In the genomic region with DNA sequence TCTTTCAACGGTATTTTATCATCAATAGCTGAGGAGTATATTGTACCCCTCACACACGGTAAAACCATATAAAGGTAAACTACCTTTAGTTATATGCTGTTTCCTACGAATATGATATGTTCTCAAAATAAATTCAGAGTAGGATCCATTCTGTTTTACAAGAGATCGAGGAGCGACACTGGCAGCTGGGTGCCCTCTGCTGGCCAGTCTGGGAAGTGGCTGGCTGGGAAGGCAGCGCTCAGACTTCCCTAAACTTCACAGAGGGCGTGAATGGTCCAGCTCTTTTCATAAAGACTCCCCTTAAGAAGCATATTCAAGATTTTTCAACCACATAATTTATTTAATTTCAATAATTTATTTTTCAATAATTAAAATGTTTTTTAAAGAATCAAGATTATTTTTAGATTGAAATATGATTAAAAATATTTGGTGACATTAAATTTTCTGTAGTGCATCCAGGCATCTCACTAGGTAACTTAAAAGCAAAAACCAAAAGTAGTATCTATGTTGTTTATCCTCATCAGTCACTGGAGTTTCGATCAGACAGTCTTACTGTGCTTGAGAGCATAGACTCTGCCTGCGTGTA, we compare ENCODE assay signal across 8 cellular contexts.
DNase-seq lines count a peak whose midpoint lies in the region; ATAC-seq, FAIRE-seq and TF ChIP-seq lines count a peak whose summit lies in the region.

No MANE protein-coding gene starts in this region.

- TF ChIP-seq EP300 in A549 (IDR thresholded peaks at IDR 0.05) = no peak

- H3K4me1 Mint-ChIP-seq in activated CD4-positive, alpha-beta T cell treated with anti-CD3 and anti-CD28 coated beads, Interleukin-2, amount 10 ng/mL, durations not matched to agents 7 days and 5 days = peaks cover 4% of the 10 kb centered on the region
- H3K4me1 Mint-ChIP-seq in memory B cell = peaks cover 3% of the 10 kb centered on the region

- H3K27me3 Mint-ChIP-seq in activated CD4-positive, alpha-beta T cell treated with anti-CD3 and anti-CD28 coated beads, Interleukin-2, amount 10 ng/mL, durations not matched to agents 7 days and 5 days = peaks cover 43% of the 10 kb centered on the region
- H3K27me3 Mint-ChIP-seq in memory B cell = peaks cover 21% of the 10 kb centered on the region

- peak; percentile 64 to 75; a peak in 4 of 5 replicates for TF ChIP-seq RAD21 in A549 (conservative IDR thresholded peaks at IDR 0.05 in 1 of 2, IDR thresholded peaks at IDR 0.05 in 1 of 2)

- H3K9me3 Mint-ChIP-seq in activated CD4-positive, alpha-beta T cell treated with anti-CD3 and anti-CD28 coated beads, Interleukin-2, amount 10 ng/mL, durations not matched to agents 7 days and 5 days = no peaks in the 10 kb centered on the region
- H3K9me3 Mint-ChIP-seq in memory B cell = no peaks in the 10 kb centered on the region

- POLR2A ChIA-PET in A549 (lab: Yijun Ruan, JAX) = no interaction called here
- POLR2A ChIA-PET in activated CD4-positive, alpha-beta T cell treated with anti-CD3 and anti-CD28 coated beads, Interleukin-2, amount 10 ng/mL, durations not matched to agents 7 days and 5 days (lab: Charles Lee) = no interaction called here

- peak; percentile 78 for TF ChIP-seq CTCF in A549 (IDR thresholded peaks at IDR 0.05)
- peak; percentile 97 for TF ChIP-seq CTCF in GM13977 (IDR thresholded peaks at IDR 0.05; ENCODE audit: extremely low read depth, insufficient read depth, missing control alignments)

- ATAC-seq in A549 (peak in 1 of 2 experiments; percentile 72; a peak in 4 of 6 replicates), HG02798 (IDR thresholded peaks at IDR 0.05; ENCODE audit: poor library complexity, unreplicated experiment) (peak; percentile 91), memory B cell (ENCODE audit: low read depth) (peak; percentile 62)

- no peaks in the 10 kb centered on the region for H3K9me3 ChIP-seq in A549

- H3K36me3 Mint-ChIP-seq in activated CD4-positive, alpha-beta T cell treated with anti-CD3 and anti-CD28 coated beads, Interleukin-2, amount 10 ng/mL, durations not matched to agents 7 days and 5 days (ENCODE audit: low read depth) = no peaks in the 10 kb centered on the region
- H3K36me3 Mint-ChIP-seq in memory B cell = no peaks in the 10 kb centered on the region

- no peak overlapping the region for H3K4me3 ChIP-seq in A549

- peak; percentile 53 to 59 for DNase-seq in A549 (ENCODE audit: low read depth in 1 of 2, low spot score in 1 of 2)
- DNase-seq in GM13977 (ENCODE audit: low spot score) = peak; percentile 83
- DNase-seq in NCI-H2029 (lab: John Stamatoyannopoulos, UW) = peak; percentile 23
- peak; percentile 57 for DNase-seq in activated CD4-positive, alpha-beta T cell treated with anti-CD3 and anti-CD28 coated beads, Interleukin-2, amount 10 ng/mL, durations not matched to agents 7 days and 5 days
- peak; percentile 39 for DNase-seq in effector CD4-positive, alpha-beta T cell
- peak; percentile 39 to 56 for DNase-seq in memory B cell (ENCODE audit: low spot score in 2 of 2)
- DNase-seq in stimulated activated CD8-positive, alpha-beta memory T cell treated with anti-CD3 and anti-CD28 coated beads, Interleukin-2, amount 100 ng/mL, for 1 hour (ENCODE audit: low read depth in 2 of 2) = peak; percentile 17 to 28

- 23% methylated on average over 9 of the region's 9 CpGs for WGBS in A549 (ENCODE audit: missing lambda C conversion rate)

- FAIRE-seq in A549 (lab: Jason Lieb, UNC) = no peak

- TF ChIP-seq POLR2A in A549 (IDR thresholded peaks at IDR 0.05; ENCODE audit: low read length) = no peak

- in situ Hi-C loops in GM13977 (cut with MboI; ENCODE audit: low pct_unique_long_range_greater_than_20kb, low sequenced_read_pairs, unreplicated experiment) = loop anchor here (10.0 kb wide), 1 partner anchor 416 kb away; no protein-coding TSS in a partner anchor

- CTCF ChIA-PET in A549 (lab: Yijun Ruan, JAX) = interaction anchor here (0.8 to 4.4 kb wide), 12 partner anchors 8 to 458 kb away, joined by 3 to 12 read pairs (median 4); a partner anchor contains a TSS
- CTCF ChIA-PET in activated CD4-positive, alpha-beta T cell treated with anti-CD3 and anti-CD28 coated beads, Interleukin-2, amount 10 ng/mL, durations not matched to agents 7 days and 5 days (lab: Charles Lee) = interaction anchor here (1.1 kb wide), 1 partner anchor 10 kb away, joined by 3 read pairs; no protein-coding TSS in a partner anchor

- H3K4me3 Mint-ChIP-seq in activated CD4-positive, alpha-beta T cell treated with anti-CD3 and anti-CD28 coated beads, Interleukin-2, amount 10 ng/mL, durations not matched to agents 7 days and 5 days = no peak overlapping the region
- H3K4me3 Mint-ChIP-seq in memory B cell = no peak overlapping the region

- H3K27ac Mint-ChIP-seq in activated CD4-positive, alpha-beta T cell treated with anti-CD3 and anti-CD28 coated beads, Interleukin-2, amount 10 ng/mL, durations not matched to agents 7 days and 5 days = no peak overlapping the region
- no peak overlapping the region for H3K27ac Mint-ChIP-seq in memory B cell

- no peak overlapping the region for H3K27ac ChIP-seq in A549

- H3K4me2 ChIP-seq in A549 = no peak overlapping the region; the same call in 2 of the 3 replicates

- peaks cover 22% of the 10 kb centered on the region for H3K4me1 ChIP-seq in A549

TF ChIP-seq in A549, 52 proteins besides CTCF, POLR2A, EP300 and RAD21:
- TF ChIP-seq SMC3 (IDR thresholded peaks at IDR 0.05) (peak; percentile 60), CHD4 (IDR thresholded peaks at IDR 0.05; ENCODE audit: borderline replicate concordance) (no peak)
TF ChIP-seq in A549: peak in this region for 1.

Comparison
In these comparisons a context has a peak if more than half of its experiments do, and no peak if none do; other contexts are left out.
1. DNase-seq: peak in every context shown above with its lines; median percentile 83 in GM13977; 57 in activated CD4-positive, alpha-beta T cell treated with anti-CD3 and anti-CD28 coated beads, Interleukin-2, amount 10 ng/mL, durations not matched to agents 7 days and 5 days; 56 in A549; 48 in memory B cell; 39 in effector CD4-positive, alpha-beta T cell; 23 in NCI-H2029; 22 in stimulated activated CD8-positive, alpha-beta memory T cell treated with anti-CD3 and anti-CD28 coated beads, Interleukin-2, amount 100 ng/mL, for 1 hour.